Comparison of ENCODE assay signal across 1 cellular context in genomic region chr14:58167891-58168290, GRCh38.
TF ChIP-seq lines count a peak whose summit lies in the region.

No MANE protein-coding gene starts in this region.

TF ChIP-seq in K562, 482 proteins besides CTCF, POLR2A, EP300 and RAD21:
- no peak for TF ChIP-seq TARDBP (IDR thresholded peaks at IDR 0.05)
- no peak for TF ChIP-seq ZNF695 (CRISPR knock-in tag; IDR thresholded peaks at IDR 0.05)
- TF ChIP-seq, protein P1, sequence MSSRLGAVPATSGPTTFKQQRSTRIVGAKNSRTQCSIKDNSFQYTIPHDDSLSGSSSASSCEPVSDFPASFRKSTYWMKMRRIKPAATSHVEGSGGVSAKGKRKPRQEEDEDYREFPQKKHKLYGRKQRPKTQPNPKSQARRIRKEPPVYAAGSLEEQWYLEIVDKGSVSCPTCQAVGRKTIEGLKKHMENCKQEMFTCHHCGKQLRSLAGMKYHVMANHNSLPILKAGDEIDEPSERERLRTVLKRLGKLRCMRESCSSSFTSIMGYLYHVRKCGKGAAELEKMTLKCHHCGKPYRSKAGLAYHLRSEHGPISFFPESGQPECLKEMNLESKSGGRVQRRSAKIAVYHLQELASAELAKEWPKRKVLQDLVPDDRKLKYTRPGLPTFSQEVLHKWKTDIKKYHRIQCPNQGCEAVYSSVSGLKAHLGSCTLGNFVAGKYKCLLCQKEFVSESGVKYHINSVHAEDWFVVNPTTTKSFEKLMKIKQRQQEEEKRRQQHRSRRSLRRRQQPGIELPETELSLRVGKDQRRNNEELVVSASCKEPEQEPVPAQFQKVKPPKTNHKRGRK (tag; IDR thresholded peaks at IDR 0.05) = no peak
- TF ChIP-seq PHB2 (IDR thresholded peaks at IDR 0.05; ENCODE audit: low read depth) = no peak
- no peak for TF ChIP-seq ZNF586 (CRISPR knock-in tag; conservative IDR thresholded peaks at IDR 0.05)
- TF ChIP-seq POLR3G (IDR thresholded peaks at IDR 0.05; ENCODE audit: extremely low read depth, insufficient read length, insufficient replicate concordance) = no peak
- no peak for TF ChIP-seq SMAD4 (CRISPR knock-in tag; conservative IDR thresholded peaks at IDR 0.05)
- no peak for TF ChIP-seq MAFK (IDR thresholded peaks at IDR 0.05; ENCODE audit: low read length)
